ENCODE assay signal across 21 cellular contexts in genomic region chr6:118419448-118420394, GRCh38.
"Had no signal": no experiment of that assay in that cellular context is flagged by ENCODE, and none has a peak within 500 bp of the region (broad histone marks: within the 10 kb centered on the region; RNA-seq: fewer than 3 reads in every experiment).

No MANE protein-coding gene starts in this region.

- H3K9me3 Mint-ChIP-seq: activated naive CD4-positive, alpha-beta T cell treated with anti-CD3 and anti-CD28 coated beads, Interleukin-2, amount 50 U/mL, for 24 hours had no signal

- H3K27me3 Mint-ChIP-seq: activated CD8-positive, alpha-beta T cell treated with anti-CD3 and anti-CD28 coated beads for 36 hours; activated naive CD4-positive, alpha-beta T cell treated with anti-CD3 and anti-CD28 coated beads, Interleukin-2, amount 50 U/mL, for 24 hours had no signal

- H3K9me3 ChIP-seq: Peyer's patch, SJCRH30 had no signal

- H3K36me3 ChIP-seq: breast epithelium, Peyer's patch, SJCRH30 had no signal

- H3K4me1 ChIP-seq: breast epithelium, Peyer's patch, SJCRH30 had no signal

- H3K27ac ChIP-seq: breast epithelium, Peyer's patch, RWPE1, SJCRH30 had no signal

- H3K27me3 ChIP-seq: breast epithelium, Peyer's patch, SJCRH30 had no signal

- H3K4me3 ChIP-seq: breast epithelium, Peyer's patch, SJCRH30 had no signal

- DNase-seq: activated CD4-positive, alpha-beta T cell treated with anti-CD3 and anti-CD28 coated beads for 4 hours; activated CD8-positive, alpha-beta memory T cell treated with anti-CD3 and anti-CD28 coated beads, Interleukin-2, amount 50 U/mL, for 4 hours; activated CD8-positive, alpha-beta T cell treated with anti-CD3 and anti-CD28 coated beads for 36 hours; activated effector memory CD4-positive, alpha-beta T cell treated with Interleukin-2 at 50 U/mL for 16 hours; activated naive CD4-positive, alpha-beta T cell; activated T-cell treated with anti-CD3 and anti-CD28 coated beads, Interleukin-2, amount 50 U/mL, for 1 hour; anterior cingulate cortex; caudate nucleus; NCI-H1048; NCI-H1694; NCI-H2081; NCI-H446; NCI-H524; Peyer's patch; Right ventricle myocardium superior; SJCRH30 had no signal

- H3K4me3 Mint-ChIP-seq: activated CD8-positive, alpha-beta T cell treated with anti-CD3 and anti-CD28 coated beads for 36 hours; activated naive CD4-positive, alpha-beta T cell treated with anti-CD3 and anti-CD28 coated beads, Interleukin-2, amount 50 U/mL, for 24 hours; T-helper 1 cell treated with Interleukin-12 subunit alpha and Interleukin-12 subunit beta and Interleukin-4 antibody, amounts not matched to agents 30 μg/mL and 1 μg/mL, for 36 hours had no signal

- H3K4me1 Mint-ChIP-seq: activated naive CD4-positive, alpha-beta T cell treated with anti-CD3 and anti-CD28 coated beads, Interleukin-2, amount 50 U/mL, for 24 hours had no signal

- ATAC-seq: activated CD4-positive, CD25-positive, alpha-beta regulatory T cell treated with anti-CD3 and anti-CD28 coated beads, Interleukin-2, amount 50 U/mL, for 24 hours; activated CD8-positive, alpha-beta T cell treated with anti-CD3 and anti-CD28 coated beads for 36 hours had no signal

- H3K27ac Mint-ChIP-seq: activated CD8-positive, alpha-beta T cell treated with anti-CD3 and anti-CD28 coated beads for 36 hours; activated naive CD4-positive, alpha-beta T cell treated with anti-CD3 and anti-CD28 coated beads, Interleukin-2, amount 50 U/mL, for 24 hours; T-helper 1 cell treated with Interleukin-12 subunit alpha and Interleukin-12 subunit beta and Interleukin-4 antibody, amounts not matched to agents 30 μg/mL and 1 μg/mL, for 36 hours had no signal
